ENCODE assay signal across 17 cellular contexts in the genomic region with DNA sequence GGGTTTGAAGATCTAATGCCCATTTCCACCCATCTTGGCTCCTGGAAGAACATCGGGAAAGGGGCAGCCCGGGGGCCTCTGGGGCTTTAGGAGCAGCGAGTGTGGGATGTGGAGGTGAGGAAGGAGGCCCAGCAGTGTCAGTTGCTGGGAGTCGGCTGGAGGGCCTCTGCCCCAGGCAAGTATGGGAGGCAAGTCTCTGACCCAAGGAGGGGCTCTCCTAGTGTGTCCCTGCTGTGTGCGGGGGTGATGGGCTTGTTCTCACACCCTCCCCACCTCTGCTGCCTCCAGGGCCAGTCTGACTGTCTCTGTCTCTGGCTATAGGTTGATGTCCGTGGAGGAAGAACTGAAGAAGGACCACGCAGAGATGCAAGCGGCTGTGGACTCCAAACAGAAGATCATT.
A peak's percentile ranks its signal among the peaks of the same experiment; 100 is the strongest.
DNase-seq lines count a peak whose midpoint lies in the region; ATAC-seq and TF ChIP-seq lines count a peak whose summit lies in the region.
"Had no signal": no experiment of that assay in that cellular context is flagged by ENCODE, and none has a peak within 500 bp of the region (broad histone marks: within the 10 kb centered on the region; RNA-seq: fewer than 3 reads in every experiment).

No MANE protein-coding gene starts in this region.

- intact Hi-C loops in stomach (cut with DNase I; ENCODE audit: low total_unique reads): no loop called here

- H3K36me3 ChIP-seq in BLaER1 treated with 17β-estradiol and CSF1 and Interleukin-3, amounts not matched to agents 10 nM and 100 nM: peaks cover 15 to 57% (median 41%) of the 10 kb centered on the region in 11 experiments
- H3K36me3 ChIP-seq in muscle layer of colon (ENCODE audit: insufficient read depth, low read length) (peaks cover 68% of the 10 kb centered on the region), stomach (peaks cover 51 to 97% (median 94%) of the 10 kb centered on the region in 4 donors)

- peak overlapping the region in 4 of 5 experiments; percentile 35 to 81 (median 64) for H3K27ac Mint-ChIP-seq in brain

- peaks cover 6% of the 10 kb centered on the region for H3K27me3 Mint-ChIP-seq in brain

- peak overlapping the region in 1 of 11 experiments; percentile 41; a peak in 1 of 22 replicates for H3K9ac ChIP-seq in BLaER1 treated with 17β-estradiol and CSF1 and Interleukin-3, amounts not matched to agents 10 nM and 100 nM
- no peak overlapping the region for H3K9ac ChIP-seq in muscle layer of colon (ENCODE audit: low read length)

- peaks cover 25 to 69% (median 61%) of the 10 kb centered on the region in 10 experiments for H3K4me1 ChIP-seq in BLaER1 treated with 17β-estradiol and CSF1 and Interleukin-3, amounts not matched to agents 10 nM and 100 nM
- peaks cover 20% of the 10 kb centered on the region for H3K4me1 ChIP-seq in muscle layer of colon (ENCODE audit: insufficient read depth, low read length)
- H3K4me1 ChIP-seq in stomach: peaks cover 5 to 16% (median 8%) of the 10 kb centered on the region in 4 donors

- H3K27ac ChIP-seq in BLaER1 treated with 17β-estradiol and CSF1 and Interleukin-3, amounts not matched to agents 10 nM and 100 nM: peak overlapping the region in 2 of 11 experiments; percentile 4 to 49; a peak in 1 of 22 replicates
- H3K27ac ChIP-seq in muscle layer of colon (ENCODE audit: low read depth, low read length): peak overlapping the region; percentile 42
- no peak overlapping the region for H3K27ac ChIP-seq in stomach

- peaks cover 3 to 23% (median 8%) of the 10 kb centered on the region in 5 experiments for H3K9me3 Mint-ChIP-seq in brain

- no peaks in the 10 kb centered on the region; a peak in 1 of 22 replicates for H4K20me1 ChIP-seq in BLaER1 treated with 17β-estradiol and CSF1 and Interleukin-3, amounts not matched to agents 10 nM and 100 nM

- H3K4me3 Mint-ChIP-seq in brain: no peak overlapping the region

- H3K4me2 ChIP-seq in BLaER1 treated with 17β-estradiol and CSF1 and Interleukin-3, amounts not matched to agents 10 nM and 100 nM: peak overlapping the region in 8 of 11 experiments; percentile 16 to 99 (median 73); a peak in 13 of 22 replicates

- H3K27me3 ChIP-seq in BLaER1 treated with 17β-estradiol and CSF1 and Interleukin-3, amounts not matched to agents 10 nM and 100 nM: no peaks in the 10 kb centered on the region
- H3K27me3 ChIP-seq in muscle layer of colon (ENCODE audit: control insufficient read depth in 1 of 2, insufficient read depth in 2 of 2, low read length in 2 of 2): no peaks in the 10 kb centered on the region
- H3K27me3 ChIP-seq in stomach: no peaks in the 10 kb centered on the region

- H3K9me3 ChIP-seq in BLaER1 treated with 17β-estradiol and CSF1 and Interleukin-3, amounts not matched to agents 10 nM and 100 nM (replicated peaks in 1 of 11): peaks cover 10 to 24% (median 13%) of the 10 kb centered on the region in 11 experiments
- H3K9me3 ChIP-seq in muscle layer of colon (ENCODE audit: low read length) (no peaks in the 10 kb centered on the region), stomach (peaks cover 0 to 6% (median 0%) of the 10 kb centered on the region in 4 donors)

- TF ChIP-seq CTCF in brain (conservative IDR thresholded peaks at IDR 0.05) (no peak), stomach (IDR thresholded peaks at IDR 0.05) (no peak)

- H3K36me3 Mint-ChIP-seq in brain: peaks cover 61% of the 10 kb centered on the region

- no peak for TF ChIP-seq EP300 in stomach (IDR thresholded peaks at IDR 0.05)

- peak; percentile 14 for DNase-seq in stomach
- DNase-seq in NCI-H748 (lab: John Stamatoyannopoulos, UW; ENCODE audit: unreplicated experiment): no peak
- DNase-seq: ACHN, DMS 273 treated with DMSO at 0.1 percent for 48 hours, MM.1S, NCI-H1092 treated with DMSO at 0.1 percent for 48 hours, NCI-H446 treated with DMSO at 0.1 percent for 48 hours, NCI-H748 treated with DMSO at 0.1 percent for 48 hours, PC-3, RPMI8226, SIG-M5 had no signal

- ATAC-seq in GM18907 (IDR thresholded peaks at IDR 0.05; ENCODE audit: unreplicated experiment) (no peak), GM18517 (IDR thresholded peaks at IDR 0.05; ENCODE audit: unreplicated experiment) (no peak)
- ATAC-seq: PC-3, SK-N-SH treated with all-trans-retinoic acid at 6 μM for 48 hours had no signal

- WGBS in stomach, 5 donors: 88 to 97% (median 93%) methylated on average over 8 of the region's 8 CpGs

- TF ChIP-seq POLR2A in stomach (IDR thresholded peaks at IDR 0.05): no peak

- peaks cover 73% of the 10 kb centered on the region for H3K4me1 Mint-ChIP-seq in brain

- H3K4me3 ChIP-seq in BLaER1 treated with 17β-estradiol and CSF1 and Interleukin-3, amounts not matched to agents 10 nM and 100 nM: no peak overlapping the region
- H3K4me3 ChIP-seq in muscle layer of colon (ENCODE audit: low read depth in 1 of 2, low read length in 2 of 2) (no peak overlapping the region), stomach (no peak overlapping the region)
